In genomic region chr18:55275042-55275897, GRCh38 we compare ENCODE assay signal across 8 cellular contexts.
DNase-seq lines count a peak whose midpoint lies in the region; ATAC-seq and TF ChIP-seq lines count a peak whose summit lies in the region.

No MANE protein-coding gene starts in this region.

- peak; percentile 34 for TF ChIP-seq CTCF in DOHH2 (IDR thresholded peaks at IDR 0.05; ENCODE audit: low read depth, low read length, poor library complexity, severe bottlenecking)
- peak; percentile 32; the same call in 1 of the 2 replicates for TF ChIP-seq CTCF in LNCAP (IDR thresholded peaks at IDR 0.05)
- TF ChIP-seq CTCF in cardiac fibroblast (IDR thresholded peaks at IDR 0.05; ENCODE audit: low read depth, low read length): peak; percentile 21

- H3K4me3 ChIP-seq in DOHH2 (ENCODE audit: low read length) (no peak overlapping the region), cardiac fibroblast (replicated peaks in 1 of 2; ENCODE audit: low read depth in 2 of 2, low read length in 2 of 2) (no peak overlapping the region)
- H3K4me3 ChIP-seq in CD4-positive, alpha-beta memory T cell (ENCODE audit: low read length in 2 of 2): no peak overlapping the region

- POLR2A ChIA-PET in CD4-positive, alpha-beta memory T cell (lab: Charles Lee; ENCODE audit: partially characterized antibody): no interaction called here

- intact Hi-C loops in CD4-positive, alpha-beta memory T cell (cut with micrococcal nuclease): no loop called here

- ATAC-seq in GM21723 (IDR thresholded peaks at IDR 0.05; ENCODE audit: unreplicated experiment) (no peak), HG02870 (IDR thresholded peaks at IDR 0.05; ENCODE audit: unreplicated experiment) (no peak)

- no peaks in the 10 kb centered on the region for H3K36me3 Mint-ChIP-seq in CD4-positive, alpha-beta memory T cell

- peaks cover 14% of the 10 kb centered on the region for H3K79me2 ChIP-seq in DOHH2 (ENCODE audit: control insufficient read depth, low read length)

- H3K9me3 ChIP-seq in DOHH2 (ENCODE audit: control insufficient read depth, insufficient read depth, low read length): no peaks in the 10 kb centered on the region
- H3K9me3 ChIP-seq in CD4-positive, alpha-beta memory T cell (ENCODE audit: control insufficient read depth in 1 of 2, low read length in 2 of 2): no peaks in the 10 kb centered on the region

- H3K27me3 ChIP-seq in DOHH2 (ENCODE audit: control insufficient read depth, low read length): no peaks in the 10 kb centered on the region
- H3K27me3 ChIP-seq in CD4-positive, alpha-beta memory T cell (ENCODE audit: insufficient read depth, low read length): no peaks in the 10 kb centered on the region

- H3K4me1 ChIP-seq in DOHH2 (ENCODE audit: control insufficient read depth, low read length): peaks cover 14% of the 10 kb centered on the region
- no peaks in the 10 kb centered on the region for H3K4me1 ChIP-seq in CD4-positive, alpha-beta memory T cell (ENCODE audit: insufficient read depth, low read length)

- no peaks in the 10 kb centered on the region for H3F3A ChIP-seq in DOHH2 (ENCODE audit: control insufficient read depth, insufficient read depth)

- no peaks in the 10 kb centered on the region for H3K4me1 Mint-ChIP-seq in CD4-positive, alpha-beta memory T cell

- no peaks in the 10 kb centered on the region for H3K9me3 Mint-ChIP-seq in CD4-positive, alpha-beta memory T cell

- CTCF ChIA-PET in CD4-positive, alpha-beta memory T cell (lab: Charles Lee; ENCODE audit: partially characterized antibody): no interaction called here

- no peaks in the 10 kb centered on the region for H3K9me2 ChIP-seq in DOHH2 (replicated peaks; ENCODE audit: control insufficient read depth, low read length)

- H3K27ac ChIP-seq in DOHH2 (ENCODE audit: low read depth, low read length): no peak overlapping the region
- no peak overlapping the region for H3K27ac ChIP-seq in CD4-positive, alpha-beta memory T cell (ENCODE audit: low read depth, low read length)

- H3K27ac Mint-ChIP-seq in CD4-positive, alpha-beta memory T cell: no peak overlapping the region

- H3K27me3 Mint-ChIP-seq in CD4-positive, alpha-beta memory T cell: no peaks in the 10 kb centered on the region

- H3K36me3 ChIP-seq in DOHH2 (ENCODE audit: control insufficient read depth, low read length): peaks cover 90% of the 10 kb centered on the region
- no peaks in the 10 kb centered on the region for H3K36me3 ChIP-seq in CD4-positive, alpha-beta memory T cell (ENCODE audit: insufficient read depth, low read length)

- no peaks in the 10 kb centered on the region for H4K20me1 ChIP-seq in DOHH2 (ENCODE audit: control insufficient read depth, insufficient read depth, low read depth, low read length)

- no peak overlapping the region for H3K4me3 Mint-ChIP-seq in CD4-positive, alpha-beta memory T cell

- no peak overlapping the region for H3K4me2 ChIP-seq in DOHH2 (ENCODE audit: low read length)

- DNase-seq in cardiac fibroblast (ENCODE audit: low read depth in 2 of 2) (peak; percentile 75 to 89), midbrain (lab: John Stamatoyannopoulos, UW) (peak; percentile 26), mucosa of gallbladder (ENCODE audit: low spot score) (no peak)
- no peak for DNase-seq in CD4-positive, alpha-beta memory T cell

Comparison
In these comparisons a context has a peak if more than half of its experiments do, and no peak if none do; other contexts are left out.
1. DNase-seq: peak in cardiac fibroblast (2 of 2) and midbrain (single experiment); none in CD4-positive, alpha-beta memory T cell (0 of 5) and mucosa of gallbladder (single experiment).
2. Peak in every context shown above with its lines, with median percentiles within 50 percentile points of each other: CTCF ChIP-seq.